10 cellular contexts compared by ENCODE assay signal in the genomic region with DNA sequence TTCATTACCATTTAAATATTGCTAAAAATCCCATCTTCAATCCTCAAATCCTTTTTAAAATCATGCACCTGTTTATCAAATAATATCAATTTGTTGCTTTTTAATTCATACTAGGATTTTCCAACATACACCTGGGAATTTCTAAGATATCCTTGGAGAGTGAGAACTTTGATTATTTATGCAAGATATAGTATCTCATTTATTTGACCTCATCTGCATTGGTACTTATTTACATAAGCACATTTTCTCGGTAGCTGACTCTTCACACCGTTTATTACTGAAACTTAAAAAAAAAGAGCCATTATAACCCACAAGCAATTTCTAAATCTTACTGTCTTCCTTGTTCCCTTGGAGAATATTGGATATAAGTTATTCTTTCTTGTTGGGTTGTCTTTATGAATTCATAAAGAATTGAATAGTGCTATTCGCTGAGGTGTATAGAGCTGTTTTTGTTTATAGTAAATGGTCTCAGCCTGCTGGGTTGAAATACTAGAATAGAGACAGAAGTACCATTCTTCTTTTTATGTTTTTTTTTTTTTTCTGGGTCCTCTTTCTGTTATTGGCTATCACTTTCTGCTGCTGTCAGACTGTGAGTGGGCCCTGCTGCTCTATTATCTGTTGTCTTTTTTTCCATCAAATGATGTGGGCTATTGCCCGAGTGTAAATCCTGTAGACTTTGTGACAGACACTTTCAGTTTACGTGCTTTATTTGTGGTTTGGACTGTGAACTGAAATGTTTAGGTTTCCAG. TPM values are rescaled to one million over a fixed set of nuclear protein-coding genes. Genes with fewer than 3 reads are reported as not detected.
A peak's percentile ranks its signal among the peaks of the same experiment; 100 is the strongest.
DNase-seq lines count a peak whose midpoint lies in the region; ATAC-seq and TF ChIP-seq lines count a peak whose summit lies in the region.
"Had no signal": no experiment of that assay in that cellular context is flagged by ENCODE, and none has a peak within 500 bp of the region (broad histone marks: within the 10 kb centered on the region; RNA-seq: fewer than 3 reads in every experiment).

No MANE protein-coding gene starts in this region.

- H3K9me3 ChIP-seq in PC-3 (ENCODE audit: low read length), result no peaks in the 10 kb centered on the region
- H3K9me3 ChIP-seq: thoracic aorta had no signal

- CTCF ChIA-PET in PC-3 (lab: Charles Lee), result no interaction called here

- H2AFZ ChIP-seq in PC-3 (ENCODE audit: low read length), result no peak overlapping the region

- DNase-seq in NCI-H748 (lab: John Stamatoyannopoulos, UW; ENCODE audit: unreplicated experiment), result peak; percentile 50
- no peak for DNase-seq in activated CD4-positive, alpha-beta T cell treated with anti-CD3 and anti-CD28 coated beads, Interleukin-2, amount 50 U/mL, for 1 hour
- no peak for DNase-seq in PC-3
- no peak for DNase-seq in KBM-7
- DNase-seq: activated CD4-positive, alpha-beta memory T cell treated with anti-CD3 and anti-CD28 coated beads, Interleukin-2, amount 10 ng/mL, durations not matched to agents 7 days and 5 days had no signal

- H3K4me1 ChIP-seq in PC-3 (ENCODE audit: insufficient read depth, low read length), result peaks cover 7% of the 10 kb centered on the region; the same call in 1 of the 2 replicates

- POLR2A ChIA-PET in PC-3 (lab: Charles Lee; ENCODE audit: unreplicated experiment), result no interaction called here

- in situ Hi-C loops in KBM-7 (cut with MboI; ENCODE audit: low pct_unique_long_range_greater_than_20kb, low sequenced_read_pairs), result no loop called here

- H3K27ac ChIP-seq in temporal lobe (ENCODE audit: low read depth, low read length) (peak overlapping the region; percentile 95), PC-3 (ENCODE audit: low read length) (no peak overlapping the region)
- H3K27ac ChIP-seq: thoracic aorta had no signal

- no peak overlapping the region for H3K4me2 ChIP-seq in PC-3 (ENCODE audit: low read length)

- TF ChIP-seq CTCF in PC-3 (conservative IDR thresholded peaks at IDR 0.05; ENCODE audit: low read depth, low read length), result no peak

- intact Hi-C loops in PC-3 (cut with micrococcal nuclease), result no loop called here

- H4K20me1 ChIP-seq in PC-3 (ENCODE audit: low read length), result no peaks in the 10 kb centered on the region

- peak; percentile 44 for ATAC-seq in GM19395 (IDR thresholded peaks at IDR 0.05; ENCODE audit: unreplicated experiment)
- peak; percentile 50 for ATAC-seq in HG02885 (IDR thresholded peaks at IDR 0.05; ENCODE audit: poor library complexity, unreplicated experiment)
- no peak for ATAC-seq in PC-3

- H3K9ac ChIP-seq in PC-3 (ENCODE audit: low read length), result no peak overlapping the region

- no peak overlapping the region for H3K4me3 ChIP-seq in PC-3 (ENCODE audit: low read length)
- H3K4me3 ChIP-seq: thoracic aorta had no signal

- no peaks in the 10 kb centered on the region for H3F3A ChIP-seq in PC-3 (ENCODE audit: low read length, unreplicated experiment)

- no TSS peak for BruUV-seq in PC-3 (replicated peaks; lab: Mats Ljungman, UMichigan)

- no peaks in the 10 kb centered on the region for H3K36me3 ChIP-seq in PC-3 (ENCODE audit: low read depth, low read length)
- H3K36me3 ChIP-seq: thoracic aorta had no signal

- no peaks in the 10 kb centered on the region for H3K9me2 ChIP-seq in PC-3 (replicated peaks; ENCODE audit: low read length)

- H3K27me3 ChIP-seq in PC-3 (ENCODE audit: low read length), result peaks cover 20% of the 10 kb centered on the region

- no peaks in the 10 kb centered on the region for H3K79me2 ChIP-seq in PC-3 (ENCODE audit: low read length)

RNA-seq across cellular contexts. Expression of gene UGT8, which starts 2.9 kb away (rescaled TPM):
- 4.9 TPM for total RNA-seq in temporal lobe
- 1.8 and 3.4 TPM in 2 replicates for total RNA-seq in PC-3 (2014; rRNA removed)
- total RNA-seq: G401 had no signal
